In genomic region chr2:112259509-112260294, GRCh38 we compare ENCODE assay signal across 1 cellular context.
A peak's percentile ranks its signal among the peaks of the same experiment; 100 is the strongest.
TF ChIP-seq lines count a peak whose summit lies in the region.

No MANE protein-coding gene starts in this region.

TF ChIP-seq in K562, 482 proteins besides CTCF, POLR2A, EP300 and RAD21 (continued from another document and continues in another):
- TF ChIP-seq ZBTB40 (IDR thresholded peaks at IDR 0.05) (0 out of 2 replicates have a peak, but pooled peaks have one; percentile 12), ZBTB40 (CRISPR knock-in tag; IDR thresholded peaks at IDR 0.05) (no peak), CREB5 (CRISPR knock-in tag; IDR thresholded peaks at IDR 0.05) (no peak), CHAMP1 (IDR thresholded peaks at IDR 0.05) (0 out of 2 replicates have a peak, but pooled peaks have one; percentile 39), IRF9 (tag; IDR thresholded peaks at IDR 0.05) (no peak), KAT8 (IDR thresholded peaks at IDR 0.05; ENCODE audit: low read depth) (peak; percentile 55; the same call in 1 of the 2 replicates), RB1 (IDR thresholded peaks at IDR 0.05; ENCODE audit: low read depth) (peak; percentile 71), CBX8 (IDR thresholded peaks at IDR 0.05; ENCODE audit: borderline replicate concordance, extremely low read depth, low read depth, low read length, poor library complexity, severe bottlenecking) (no peak), HMBOX1 (IDR thresholded peaks at IDR 0.05) (no peak), CEBPB (tag; IDR thresholded peaks at IDR 0.05) (peak; percentile 91), ZNF347 (CRISPR knock-in tag; IDR thresholded peaks at IDR 0.05; ENCODE audit: low read depth) (no peak), CBX1 (IDR thresholded peaks at IDR 0.05; ENCODE audit: low read depth) (no peak), ZNF507 (tag; conservative IDR thresholded peaks at IDR 0.05) (no peak), ZBTB49 (CRISPR knock-in tag; IDR thresholded peaks at IDR 0.05; ENCODE audit: borderline replicate concordance) (peak; percentile 28; the same call in 1 of the 2 replicates), E2F5 (CRISPR knock-in tag; IDR thresholded peaks at IDR 0.05) (no peak), CBX5 (IDR thresholded peaks at IDR 0.05; ENCODE audit: borderline replicate concordance, low read depth) (peak; percentile 14; the same call in 1 of the 2 replicates), CEBPG (CRISPR knock-in tag; IDR thresholded peaks at IDR 0.05) (peak; percentile 63; the same call in 1 of the 2 replicates), CEBPG (tag; conservative IDR thresholded peaks at IDR 0.05 in 1 of 2, IDR thresholded peaks at IDR 0.05 in 1 of 2) (peak in 1 of 2 experiments; percentile 79; a peak in 2 of 4 replicates), ZHX1 (conservative IDR thresholded peaks at IDR 0.05; ENCODE audit: low read length) (0 out of 2 replicates have a peak, but pooled peaks have one; percentile 42), ZNF280B (CRISPR knock-in tag; IDR thresholded peaks at IDR 0.05) (no peak), ZNF77 (CRISPR knock-in tag; IDR thresholded peaks at IDR 0.05) (no peak), NEUROD1 (IDR thresholded peaks at IDR 0.05; ENCODE audit: borderline replicate concordance, low read depth, low read length, partially characterized antibody) (peak; percentile 47), KLF16 (IDR thresholded peaks at IDR 0.05) (peak; percentile 42; the same call in 1 of the 2 replicates), CCAR2 (IDR thresholded peaks at IDR 0.05; ENCODE audit: low read depth, low read length) (no peak), DEAF1 (CRISPR knock-in tag; IDR thresholded peaks at IDR 0.05) (peak; percentile 78), ZNF354B (CRISPR knock-in tag; IDR thresholded peaks at IDR 0.05) (no peak)
